In the genomic region with DNA sequence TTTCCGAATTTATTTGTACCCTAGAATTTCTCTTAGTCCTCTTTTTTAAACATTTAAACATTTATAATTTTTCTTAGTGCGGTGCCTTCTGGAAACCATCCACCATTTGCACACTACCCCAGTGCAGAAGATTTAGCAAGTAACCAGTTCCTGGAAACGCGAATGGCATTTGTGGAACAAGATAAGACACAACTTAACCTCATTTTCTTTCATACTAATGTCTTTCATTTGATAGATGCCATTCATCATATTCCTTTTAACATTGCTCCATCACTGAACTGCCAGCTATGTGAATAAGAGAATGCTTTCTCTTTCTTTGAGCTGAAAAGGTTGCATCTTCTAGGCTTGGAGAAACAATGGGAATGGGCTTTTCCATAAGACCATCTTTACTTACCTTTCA, we compare ENCODE assay signal across 2 cellular contexts.
A peak's percentile ranks its signal among the peaks of the same experiment; 100 is the strongest.
TF ChIP-seq lines count a peak whose summit lies in the region.

No MANE protein-coding gene starts in this region.

TF ChIP-seq in SK-N-SH treated with all-trans-retinoic acid at 6 μM for 48 hours, 23 proteins besides CTCF, POLR2A, EP300 and RAD21 (continued from another document):
- TF ChIP-seq, protein P1, sequence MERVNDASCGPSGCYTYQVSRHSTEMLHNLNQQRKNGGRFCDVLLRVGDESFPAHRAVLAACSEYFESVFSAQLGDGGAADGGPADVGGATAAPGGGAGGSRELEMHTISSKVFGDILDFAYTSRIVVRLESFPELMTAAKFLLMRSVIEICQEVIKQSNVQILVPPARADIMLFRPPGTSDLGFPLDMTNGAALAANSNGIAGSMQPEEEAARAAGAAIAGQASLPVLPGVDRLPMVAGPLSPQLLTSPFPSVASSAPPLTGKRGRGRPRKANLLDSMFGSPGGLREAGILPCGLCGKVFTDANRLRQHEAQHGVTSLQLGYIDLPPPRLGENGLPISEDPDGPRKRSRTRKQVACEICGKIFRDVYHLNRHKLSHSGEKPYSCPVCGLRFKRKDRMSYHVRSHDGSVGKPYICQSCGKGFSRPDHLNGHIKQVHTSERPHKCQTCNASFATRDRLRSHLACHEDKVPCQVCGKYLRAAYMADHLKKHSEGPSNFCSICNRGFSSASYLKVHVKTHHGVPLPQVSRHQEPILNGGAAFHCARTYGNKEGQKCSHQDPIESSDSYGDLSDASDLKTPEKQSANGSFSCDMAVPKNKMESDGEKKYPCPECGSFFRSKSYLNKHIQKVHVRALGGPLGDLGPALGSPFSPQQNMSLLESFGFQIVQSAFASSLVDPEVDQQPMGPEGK (CRISPR knock-in tag; IDR thresholded peaks at IDR 0.05; ENCODE audit: borderline replicate concordance), result peak; percentile 49; the same call in 1 of the 2 replicates
- TF ChIP-seq, protein P2, sequence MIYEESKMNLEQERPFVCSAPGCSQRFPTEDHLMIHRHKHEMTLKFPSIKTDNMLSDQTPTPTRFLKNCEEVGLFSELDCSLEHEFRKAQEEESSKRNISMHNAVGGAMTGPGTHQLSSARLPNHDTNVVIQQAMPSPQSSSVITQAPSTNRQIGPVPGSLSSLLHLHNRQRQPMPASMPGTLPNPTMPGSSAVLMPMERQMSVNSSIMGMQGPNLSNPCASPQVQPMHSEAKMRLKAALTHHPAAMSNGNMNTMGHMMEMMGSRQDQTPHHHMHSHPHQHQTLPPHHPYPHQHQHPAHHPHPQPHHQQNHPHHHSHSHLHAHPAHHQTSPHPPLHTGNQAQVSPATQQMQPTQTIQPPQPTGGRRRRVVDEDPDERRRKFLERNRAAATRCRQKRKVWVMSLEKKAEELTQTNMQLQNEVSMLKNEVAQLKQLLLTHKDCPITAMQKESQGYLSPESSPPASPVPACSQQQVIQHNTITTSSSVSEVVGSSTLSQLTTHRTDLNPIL (CRISPR knock-in tag; IDR thresholded peaks at IDR 0.05; ENCODE audit: low read depth), result peak; percentile 40; the same call in 1 of the 2 replicates
- TF ChIP-seq OSR1 (CRISPR knock-in tag; IDR thresholded peaks at IDR 0.05), result no peak
- peak; percentile 99 for TF ChIP-seq ISL1 (CRISPR knock-in tag; IDR thresholded peaks at IDR 0.05)
- TF ChIP-seq, protein P3, sequence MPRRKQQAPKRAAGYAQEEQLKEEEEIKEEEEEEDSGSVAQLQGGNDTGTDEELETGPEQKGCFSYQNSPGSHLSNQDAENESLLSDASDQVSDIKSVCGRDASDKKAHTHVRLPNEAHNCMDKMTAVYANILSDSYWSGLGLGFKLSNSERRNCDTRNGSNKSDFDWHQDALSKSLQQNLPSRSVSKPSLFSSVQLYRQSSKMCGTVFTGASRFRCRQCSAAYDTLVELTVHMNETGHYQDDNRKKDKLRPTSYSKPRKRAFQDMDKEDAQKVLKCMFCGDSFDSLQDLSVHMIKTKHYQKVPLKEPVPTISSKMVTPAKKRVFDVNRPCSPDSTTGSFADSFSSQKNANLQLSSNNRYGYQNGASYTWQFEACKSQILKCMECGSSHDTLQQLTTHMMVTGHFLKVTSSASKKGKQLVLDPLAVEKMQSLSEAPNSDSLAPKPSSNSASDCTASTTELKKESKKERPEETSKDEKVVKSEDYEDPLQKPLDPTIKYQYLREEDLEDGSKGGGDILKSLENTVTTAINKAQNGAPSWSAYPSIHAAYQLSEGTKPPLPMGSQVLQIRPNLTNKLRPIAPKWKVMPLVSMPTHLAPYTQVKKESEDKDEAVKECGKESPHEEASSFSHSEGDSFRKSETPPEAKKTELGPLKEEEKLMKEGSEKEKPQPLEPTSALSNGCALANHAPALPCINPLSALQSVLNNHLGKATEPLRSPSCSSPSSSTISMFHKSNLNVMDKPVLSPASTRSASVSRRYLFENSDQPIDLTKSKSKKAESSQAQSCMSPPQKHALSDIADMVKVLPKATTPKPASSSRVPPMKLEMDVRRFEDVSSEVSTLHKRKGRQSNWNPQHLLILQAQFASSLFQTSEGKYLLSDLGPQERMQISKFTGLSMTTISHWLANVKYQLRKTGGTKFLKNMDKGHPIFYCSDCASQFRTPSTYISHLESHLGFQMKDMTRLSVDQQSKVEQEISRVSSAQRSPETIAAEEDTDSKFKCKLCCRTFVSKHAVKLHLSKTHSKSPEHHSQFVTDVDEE (CRISPR knock-in tag; IDR thresholded peaks at IDR 0.05), result peak; percentile 81
- no peak for TF ChIP-seq ZNF70 (CRISPR knock-in tag; IDR thresholded peaks at IDR 0.05)
- peak; percentile 85 for TF ChIP-seq GLIS3 (CRISPR knock-in tag; IDR thresholded peaks at IDR 0.05)
TF ChIP-seq in SK-N-SH treated with all-trans-retinoic acid at 6 μM for 48 hours: peak in this region for 7.

TF ChIP-seq in SK-N-SH, 30 proteins besides CTCF, POLR2A, EP300 and RAD21 (continued from another document):
- TF ChIP-seq, protein P4, sequence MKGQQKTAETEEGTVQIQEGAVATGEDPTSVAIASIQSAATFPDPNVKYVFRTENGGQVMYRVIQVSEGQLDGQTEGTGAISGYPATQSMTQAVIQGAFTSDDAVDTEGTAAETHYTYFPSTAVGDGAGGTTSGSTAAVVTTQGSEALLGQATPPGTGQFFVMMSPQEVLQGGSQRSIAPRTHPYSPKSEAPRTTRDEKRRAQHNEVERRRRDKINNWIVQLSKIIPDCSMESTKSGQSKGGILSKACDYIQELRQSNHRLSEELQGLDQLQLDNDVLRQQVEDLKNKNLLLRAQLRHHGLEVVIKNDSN (IDR thresholded peaks at IDR 0.05; ENCODE audit: borderline replicate concordance, low read depth), result no peak
